In genomic region chr18:76348267-76349066, GRCh38 we compare ENCODE assay signal across 1 cellular context.
TF ChIP-seq lines count a peak whose summit lies in the region.

No MANE protein-coding gene starts in this region.

TF ChIP-seq in HepG2, 621 proteins besides CTCF, POLR2A, EP300 and RAD21 (continued from another document and continues in another):
- TF ChIP-seq SNAPC2 (CRISPR knock-in tag; IDR thresholded peaks at IDR 0.05) (no peak), ATF2 (CRISPR knock-in tag; IDR thresholded peaks at IDR 0.05) (peak; percentile 50; the same call in 1 of the 2 replicates), FOXC1 (CRISPR knock-in tag; IDR thresholded peaks at IDR 0.05; ENCODE audit: borderline replicate concordance) (0 out of 2 replicates have a peak, but pooled peaks have one; percentile 15), ZNF749 (CRISPR knock-in tag; IDR thresholded peaks at IDR 0.05; ENCODE audit: borderline replicate concordance) (no peak), THAP11 (CRISPR knock-in tag; IDR thresholded peaks at IDR 0.05) (peak; percentile 26; the same call in 1 of the 2 replicates), ZFX (CRISPR knock-in tag; IDR thresholded peaks at IDR 0.05; ENCODE audit: low read depth) (peak; percentile 47), ZNF10 (CRISPR knock-in tag; IDR thresholded peaks at IDR 0.05; ENCODE audit: borderline replicate concordance, low read depth) (no peak), ZNF558 (CRISPR knock-in tag; IDR thresholded peaks at IDR 0.05; ENCODE audit: borderline replicate concordance) (no peak), RFX5 (IDR thresholded peaks at IDR 0.05; ENCODE audit: low read depth, low read length) (no peak), ZNF318 (CRISPR knock-in tag; IDR thresholded peaks at IDR 0.05) (0 out of 2 replicates have a peak, but pooled peaks have one; percentile 26), NR2C2 (CRISPR knock-in tag; IDR thresholded peaks at IDR 0.05; ENCODE audit: borderline replicate concordance) (0 out of 2 replicates have a peak, but pooled peaks have one; percentile 22), CCAR2 (optimal IDR thresholded peaks at IDR 0.05; ENCODE audit: low read depth, low read length) (no peak), HDAC2 (CRISPR knock-in tag; IDR thresholded peaks at IDR 0.05) (peak; percentile 37; the same call in 1 of the 2 replicates), ZMYM2 (CRISPR knock-in tag; IDR thresholded peaks at IDR 0.05) (0 out of 2 replicates have a peak, but pooled peaks have one; percentile 43), AHR (CRISPR knock-in tag; IDR thresholded peaks at IDR 0.05) (no peak), MBD4 (IDR thresholded peaks at IDR 0.05; ENCODE audit: borderline replicate concordance, low read length) (no peak), MEIS2 (CRISPR knock-in tag; IDR thresholded peaks at IDR 0.05) (no peak), REPIN1 (CRISPR knock-in tag; IDR thresholded peaks at IDR 0.05; ENCODE audit: borderline replicate concordance, low read depth) (0 out of 2 replicates have a peak, but pooled peaks have one; percentile 53), ZNF547 (CRISPR knock-in tag; IDR thresholded peaks at IDR 0.05) (0 out of 2 replicates have a peak, but pooled peaks have one; percentile 57)
- TF ChIP-seq, protein P1, sequence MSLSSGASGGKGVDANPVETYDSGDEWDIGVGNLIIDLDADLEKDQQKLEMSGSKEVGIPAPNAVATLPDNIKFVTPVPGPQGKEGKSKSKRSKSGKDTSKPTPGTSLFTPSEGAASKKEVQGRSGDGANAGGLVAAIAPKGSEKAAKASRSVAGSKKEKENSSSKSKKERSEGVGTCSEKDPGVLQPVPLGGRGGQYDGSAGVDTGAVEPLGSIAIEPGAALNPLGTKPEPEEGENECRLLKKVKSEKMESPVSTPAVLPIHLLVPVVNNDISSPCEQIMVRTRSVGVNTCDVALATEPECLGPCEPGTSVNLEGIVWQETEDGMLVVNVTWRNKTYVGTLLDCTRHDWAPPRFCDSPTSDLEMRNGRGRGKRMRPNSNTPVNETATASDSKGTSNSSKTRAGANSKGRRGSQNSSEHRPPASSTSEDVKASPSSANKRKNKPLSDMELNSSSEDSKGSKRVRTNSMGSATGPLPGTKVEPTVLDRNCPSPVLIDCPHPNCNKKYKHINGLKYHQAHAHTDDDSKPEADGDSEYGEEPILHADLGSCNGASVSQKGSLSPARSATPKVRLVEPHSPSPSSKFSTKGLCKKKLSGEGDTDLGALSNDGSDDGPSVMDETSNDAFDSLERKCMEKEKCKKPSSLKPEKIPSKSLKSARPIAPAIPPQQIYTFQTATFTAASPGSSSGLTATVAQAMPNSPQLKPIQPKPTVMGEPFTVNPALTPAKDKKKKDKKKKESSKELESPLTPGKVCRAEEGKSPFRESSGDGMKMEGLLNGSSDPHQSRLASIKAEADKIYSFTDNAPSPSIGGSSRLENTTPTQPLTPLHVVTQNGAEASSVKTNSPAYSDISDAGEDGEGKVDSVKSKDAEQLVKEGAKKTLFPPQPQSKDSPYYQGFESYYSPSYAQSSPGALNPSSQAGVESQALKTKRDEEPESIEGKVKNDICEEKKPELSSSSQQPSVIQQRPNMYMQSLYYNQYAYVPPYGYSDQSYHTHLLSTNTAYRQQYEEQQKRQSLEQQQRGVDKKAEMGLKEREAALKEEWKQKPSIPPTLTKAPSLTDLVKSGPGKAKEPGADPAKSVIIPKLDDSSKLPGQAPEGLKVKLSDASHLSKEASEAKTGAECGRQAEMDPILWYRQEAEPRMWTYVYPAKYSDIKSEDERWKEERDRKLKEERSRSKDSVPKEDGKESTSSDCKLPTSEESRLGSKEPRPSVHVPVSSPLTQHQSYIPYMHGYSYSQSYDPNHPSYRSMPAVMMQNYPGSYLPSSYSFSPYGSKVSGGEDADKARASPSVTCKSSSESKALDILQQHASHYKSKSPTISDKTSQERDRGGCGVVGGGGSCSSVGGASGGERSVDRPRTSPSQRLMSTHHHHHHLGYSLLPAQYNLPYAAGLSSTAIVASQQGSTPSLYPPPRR (CRISPR knock-in tag; IDR thresholded peaks at IDR 0.05; ENCODE audit: borderline replicate concordance): peak; percentile 63; the same call in 1 of the 2 replicates
- TF ChIP-seq, protein P2, sequence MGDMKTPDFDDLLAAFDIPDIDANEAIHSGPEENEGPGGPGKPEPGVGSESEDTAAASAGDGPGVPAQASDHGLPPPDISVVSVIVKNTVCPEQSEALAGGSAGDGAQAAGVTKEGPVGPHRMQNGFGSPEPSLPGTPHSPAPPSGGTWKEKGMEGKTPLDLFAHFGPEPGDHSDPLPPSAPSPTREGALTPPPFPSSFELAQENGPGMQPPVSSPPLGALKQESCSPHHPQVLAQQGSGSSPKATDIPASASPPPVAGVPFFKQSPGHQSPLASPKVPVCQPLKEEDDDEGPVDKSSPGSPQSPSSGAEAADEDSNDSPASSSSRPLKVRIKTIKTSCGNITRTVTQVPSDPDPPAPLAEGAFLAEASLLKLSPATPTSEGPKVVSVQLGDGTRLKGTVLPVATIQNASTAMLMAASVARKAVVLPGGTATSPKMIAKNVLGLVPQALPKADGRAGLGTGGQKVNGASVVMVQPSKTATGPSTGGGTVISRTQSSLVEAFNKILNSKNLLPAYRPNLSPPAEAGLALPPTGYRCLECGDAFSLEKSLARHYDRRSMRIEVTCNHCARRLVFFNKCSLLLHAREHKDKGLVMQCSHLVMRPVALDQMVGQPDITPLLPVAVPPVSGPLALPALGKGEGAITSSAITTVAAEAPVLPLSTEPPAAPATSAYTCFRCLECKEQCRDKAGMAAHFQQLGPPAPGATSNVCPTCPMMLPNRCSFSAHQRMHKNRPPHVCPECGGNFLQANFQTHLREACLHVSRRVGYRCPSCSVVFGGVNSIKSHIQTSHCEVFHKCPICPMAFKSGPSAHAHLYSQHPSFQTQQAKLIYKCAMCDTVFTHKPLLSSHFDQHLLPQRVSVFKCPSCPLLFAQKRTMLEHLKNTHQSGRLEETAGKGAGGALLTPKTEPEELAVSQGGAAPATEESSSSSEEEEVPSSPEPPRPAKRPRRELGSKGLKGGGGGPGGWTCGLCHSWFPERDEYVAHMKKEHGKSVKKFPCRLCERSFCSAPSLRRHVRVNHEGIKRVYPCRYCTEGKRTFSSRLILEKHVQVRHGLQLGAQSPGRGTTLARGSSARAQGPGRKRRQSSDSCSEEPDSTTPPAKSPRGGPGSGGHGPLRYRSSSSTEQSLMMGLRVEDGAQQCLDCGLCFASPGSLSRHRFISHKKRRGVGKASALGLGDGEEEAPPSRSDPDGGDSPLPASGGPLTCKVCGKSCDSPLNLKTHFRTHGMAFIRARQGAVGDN (CRISPR knock-in tag; IDR thresholded peaks at IDR 0.05): peak; percentile 74
- TF ChIP-seq, protein P3, sequence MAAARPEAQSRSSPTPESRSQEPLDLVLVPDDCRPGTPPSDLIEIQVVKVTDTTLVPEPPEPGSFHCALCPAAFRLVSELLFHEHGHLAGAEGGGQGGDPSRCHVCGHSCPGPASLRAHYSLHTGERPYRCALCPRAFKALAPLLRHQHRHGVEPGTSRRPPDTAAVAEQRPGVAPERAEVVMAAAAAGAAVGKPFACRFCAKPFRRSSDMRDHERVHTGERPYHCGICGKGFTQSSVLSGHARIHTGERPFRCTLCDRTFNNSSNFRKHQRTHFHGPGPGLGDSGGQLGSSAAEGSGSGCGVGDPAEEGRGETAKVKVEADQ (CRISPR knock-in tag; IDR thresholded peaks at IDR 0.05; ENCODE audit: borderline replicate concordance): peak; percentile 88
- TF ChIP-seq, protein P4, sequence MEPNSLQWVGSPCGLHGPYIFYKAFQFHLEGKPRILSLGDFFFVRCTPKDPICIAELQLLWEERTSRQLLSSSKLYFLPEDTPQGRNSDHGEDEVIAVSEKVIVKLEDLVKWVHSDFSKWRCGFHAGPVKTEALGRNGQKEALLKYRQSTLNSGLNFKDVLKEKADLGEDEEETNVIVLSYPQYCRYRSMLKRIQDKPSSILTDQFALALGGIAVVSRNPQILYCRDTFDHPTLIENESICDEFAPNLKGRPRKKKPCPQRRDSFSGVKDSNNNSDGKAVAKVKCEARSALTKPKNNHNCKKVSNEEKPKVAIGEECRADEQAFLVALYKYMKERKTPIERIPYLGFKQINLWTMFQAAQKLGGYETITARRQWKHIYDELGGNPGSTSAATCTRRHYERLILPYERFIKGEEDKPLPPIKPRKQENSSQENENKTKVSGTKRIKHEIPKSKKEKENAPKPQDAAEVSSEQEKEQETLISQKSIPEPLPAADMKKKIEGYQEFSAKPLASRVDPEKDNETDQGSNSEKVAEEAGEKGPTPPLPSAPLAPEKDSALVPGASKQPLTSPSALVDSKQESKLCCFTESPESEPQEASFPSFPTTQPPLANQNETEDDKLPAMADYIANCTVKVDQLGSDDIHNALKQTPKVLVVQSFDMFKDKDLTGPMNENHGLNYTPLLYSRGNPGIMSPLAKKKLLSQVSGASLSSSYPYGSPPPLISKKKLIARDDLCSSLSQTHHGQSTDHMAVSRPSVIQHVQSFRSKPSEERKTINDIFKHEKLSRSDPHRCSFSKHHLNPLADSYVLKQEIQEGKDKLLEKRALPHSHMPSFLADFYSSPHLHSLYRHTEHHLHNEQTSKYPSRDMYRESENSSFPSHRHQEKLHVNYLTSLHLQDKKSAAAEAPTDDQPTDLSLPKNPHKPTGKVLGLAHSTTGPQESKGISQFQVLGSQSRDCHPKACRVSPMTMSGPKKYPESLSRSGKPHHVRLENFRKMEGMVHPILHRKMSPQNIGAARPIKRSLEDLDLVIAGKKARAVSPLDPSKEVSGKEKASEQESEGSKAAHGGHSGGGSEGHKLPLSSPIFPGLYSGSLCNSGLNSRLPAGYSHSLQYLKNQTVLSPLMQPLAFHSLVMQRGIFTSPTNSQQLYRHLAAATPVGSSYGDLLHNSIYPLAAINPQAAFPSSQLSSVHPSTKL (CRISPR knock-in tag; IDR thresholded peaks at IDR 0.05): peak; percentile 71
